ENCODE assay signal across 10 cellular contexts in genomic region chr11:116078101-116078561, GRCh38.
A peak's percentile ranks its signal among the peaks of the same experiment; 100 is the strongest.
DNase-seq lines count a peak whose midpoint lies in the region; ATAC-seq and TF ChIP-seq lines count a peak whose summit lies in the region.
"Had no signal": no experiment of that assay in that cellular context is flagged by ENCODE, and none has a peak within 500 bp of the region (broad histone marks: within the 10 kb centered on the region; RNA-seq: fewer than 3 reads in every experiment).

No MANE protein-coding gene starts in this region.

- TF ChIP-seq CTCF in 22Rv1 (IDR thresholded peaks at IDR 0.05) = peak; percentile 45
- TF ChIP-seq CTCF in epithelial cell of proximal tubule (conservative IDR thresholded peaks at IDR 0.05; ENCODE audit: low read depth, low read length) = peak; percentile 46

- ATAC-seq in GM21390 (IDR thresholded peaks at IDR 0.05; ENCODE audit: unreplicated experiment) (peak; percentile 44), HG02885 (IDR thresholded peaks at IDR 0.05; ENCODE audit: poor library complexity, unreplicated experiment) (no peak)

- H3K4me3 ChIP-seq in epithelial cell of proximal tubule (ENCODE audit: low read depth, low read length) = no peak overlapping the region

- DNase-seq in NCI-H69 (lab: John Stamatoyannopoulos, UW) = peak; percentile 55
- DNase-seq in epithelial cell of proximal tubule (ENCODE audit: low read depth) = no peak
- DNase-seq in activated CD4-positive, alpha-beta T cell treated with anti-CD3 and anti-CD28 coated beads for 4 hours = no peak
- no peak for DNase-seq in nucleus accumbens (lab: John Stamatoyannopoulos, UW)
- DNase-seq in NCI-H187 treated with DMSO at 0.1 percent for 48 hours (lab: John Stamatoyannopoulos, UW) = no peak
- DNase-seq: activated CD8-positive, alpha-beta memory T cell treated with anti-CD3 and anti-CD28 coated beads, Interleukin-2, amount 50 U/mL, for 4 hours; kidney glomerular epithelial cell had no signal

- no peak overlapping the region for H3K27ac ChIP-seq in 22Rv1
